19 cellular contexts compared by ENCODE assay signal in the genomic region with DNA sequence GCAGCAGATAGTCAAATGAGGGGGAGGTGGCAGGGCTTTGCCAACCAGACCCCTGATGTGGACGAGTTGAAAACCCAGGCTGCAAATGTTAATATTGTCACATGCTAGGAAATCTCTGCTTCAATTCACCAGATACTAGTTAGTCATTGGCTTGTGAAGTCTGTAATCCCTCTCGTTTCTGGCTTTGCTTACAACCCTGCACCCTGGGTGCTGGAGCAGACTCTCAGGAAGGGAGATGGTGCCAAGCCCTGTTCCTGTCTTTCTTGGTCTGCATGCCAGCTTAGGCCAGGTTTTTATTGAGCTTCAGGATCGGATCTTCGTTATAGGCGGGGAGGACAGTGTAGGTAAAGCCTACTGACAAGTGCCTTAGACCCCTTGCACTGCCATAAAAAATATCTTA.
"Had no signal": no experiment of that assay in that cellular context is flagged by ENCODE, and none has a peak within 500 bp of the region (broad histone marks: within the 10 kb centered on the region; RNA-seq: fewer than 3 reads in every experiment).

No MANE protein-coding gene starts in this region.

- H3K27me3 Mint-ChIP-seq: activated naive CD4-positive, alpha-beta T cell treated with anti-CD3 and anti-CD28 coated beads, Interleukin-2, amount 10 ng/mL, durations not matched to agents 7 days and 5 days; effector memory CD8-positive, alpha-beta T cell; natural killer cell treated with Interleukin-12 subunit alpha and Interleukin-12 subunit beta and Interleukin-15 and Interleukin-18, amount 100 ng/mL, for 72 hours; type B pancreatic cell had no signal

- H3K27ac Mint-ChIP-seq: activated T-helper 1 cell treated with anti-CD3 and anti-CD28 coated beads, Interleukin-12 subunit alpha, Interleukin-12 subunit beta, Interleukin-2, Interleukin-4 antibody, amounts not matched to agents 30 ng/mL and 10 ng/mL and 1 ng/mL, durations not matched to agents 14 hours and 24 hours and 36 hours; natural killer cell treated with Interleukin-12 subunit alpha and Interleukin-12 subunit beta and Interleukin-15 and Interleukin-18, amount 100 ng/mL, for 72 hours; type B pancreatic cell had no signal

- DNase-seq: activated CD4-positive, alpha-beta T cell treated with anti-CD3 and anti-CD28 coated beads for 4 hours; activated CD4-positive, alpha-beta T cell treated with anti-CD3 and anti-CD28 coated beads, Interleukin-2, amount 50 U/mL, for 4 hours; activated effector memory CD4-positive, alpha-beta T cell treated with anti-CD3 and anti-CD28 coated beads, Interleukin-2, amount 50 U/mL, for 16 hours; activated naive CD4-positive, alpha-beta T cell treated with anti-CD3 and anti-CD28 coated beads, Interleukin-2, amount 10 ng/mL, durations not matched to agents 7 days and 5 days; activated T-cell treated with anti-CD3 and anti-CD28 coated beads for 4 hours; effector memory CD8-positive, alpha-beta T cell; erythroblast; head of caudate nucleus; left cardiac atrium; left ventricle myocardium superior; ovary; sigmoid colon; stimulated activated CD4-positive, alpha-beta T cell treated with anti-CD3 and anti-CD28 coated beads, Interleukin-1b, Interleukin-23, amount 100 ng/mL, for 48 hours; stimulated activated CD4-positive, alpha-beta T cell treated with anti-CD3 and anti-CD28 coated beads, Interleukin-4, amount 100 ng/mL, for 4 hours; stimulated activated CD8-positive, alpha-beta memory T cell treated with anti-CD3 and anti-CD28 coated beads, Interleukin-4, amount 100 ng/mL, for 48 hours; stimulated activated naive CD4-positive, alpha-beta T cell had no signal

- ATAC-seq: effector memory CD8-positive, alpha-beta T cell; left cardiac atrium; left ventricle myocardium superior; natural killer cell treated with Interleukin-12 subunit alpha and Interleukin-12 subunit beta and Interleukin-15 and Interleukin-18, amount 100 ng/mL, for 72 hours had no signal

- H3K4me3 Mint-ChIP-seq: activated naive CD4-positive, alpha-beta T cell treated with anti-CD3 and anti-CD28 coated beads, Interleukin-2, amount 10 ng/mL, durations not matched to agents 7 days and 5 days; activated T-helper 1 cell treated with anti-CD3 and anti-CD28 coated beads, Interleukin-12 subunit alpha, Interleukin-12 subunit beta, Interleukin-2, Interleukin-4 antibody, amounts not matched to agents 30 ng/mL and 10 ng/mL and 1 ng/mL, durations not matched to agents 14 hours and 24 hours and 36 hours; effector memory CD8-positive, alpha-beta T cell; natural killer cell treated with Interleukin-12 subunit alpha and Interleukin-12 subunit beta and Interleukin-15 and Interleukin-18, amount 100 ng/mL, for 72 hours had no signal

- H3K36me3 Mint-ChIP-seq: natural killer cell treated with Interleukin-12 subunit alpha and Interleukin-12 subunit beta and Interleukin-15 and Interleukin-18, amount 100 ng/mL, for 72 hours; type B pancreatic cell had no signal

- H3K9me3 Mint-ChIP-seq: activated naive CD4-positive, alpha-beta T cell treated with anti-CD3 and anti-CD28 coated beads, Interleukin-2, amount 10 ng/mL, durations not matched to agents 7 days and 5 days; activated T-helper 1 cell treated with anti-CD3 and anti-CD28 coated beads, Interleukin-12 subunit alpha, Interleukin-12 subunit beta, Interleukin-2, Interleukin-4 antibody, amounts not matched to agents 30 ng/mL and 10 ng/mL and 1 ng/mL, durations not matched to agents 14 hours and 24 hours and 36 hours; effector memory CD8-positive, alpha-beta T cell; natural killer cell treated with Interleukin-12 subunit alpha and Interleukin-12 subunit beta and Interleukin-15 and Interleukin-18, amount 100 ng/mL, for 72 hours; type B pancreatic cell had no signal
